In the genomic region with DNA sequence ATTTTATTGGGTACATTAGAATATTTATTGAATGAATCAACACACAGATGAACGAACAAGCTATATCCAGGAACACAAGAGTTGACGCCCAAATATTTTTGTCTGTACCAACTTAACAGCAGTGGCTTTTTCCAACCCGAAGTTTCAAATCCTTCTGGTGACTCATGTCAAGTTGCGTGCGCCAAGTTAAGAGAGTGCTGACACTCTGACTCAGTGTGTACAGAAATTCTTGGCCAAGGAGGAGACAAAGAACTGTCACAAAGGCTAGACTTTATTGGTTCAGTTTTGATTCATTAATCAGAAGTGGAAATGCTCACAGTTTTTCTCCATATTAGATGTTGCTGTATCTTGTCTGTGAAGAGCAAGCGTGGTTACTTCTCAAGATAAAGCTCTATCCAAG, we compare ENCODE assay signal across 8 cellular contexts. TPM values are rescaled to one million over a fixed set of nuclear protein-coding genes. Genes with fewer than 3 reads are reported as not detected.
DNase-seq lines count a peak whose midpoint lies in the region; ATAC-seq and TF ChIP-seq lines count a peak whose summit lies in the region.

No MANE protein-coding gene starts in this region.

- no peaks in the 10 kb centered on the region for H3K27me3 Mint-ChIP-seq in chondrocyte (ENCODE audit: low read depth)

- H3K79me2 ChIP-seq in ACC112 (ENCODE audit: control insufficient read depth, insufficient read depth, low read length, unreplicated experiment) = no peaks in the 10 kb centered on the region

- H3K27me3 ChIP-seq in ACC112 (ENCODE audit: insufficient read depth, low read length) (no peaks in the 10 kb centered on the region), WERI-Rb-1 (ENCODE audit: insufficient read depth, low read depth, severe bottlenecking) (no peaks in the 10 kb centered on the region)

- H3K4me3 ChIP-seq in ACC112 (ENCODE audit: low read depth, low read length) (peak overlapping the region; percentile 38), WERI-Rb-1 (ENCODE audit: low read depth, low read length) (no peak overlapping the region)

- peak; percentile 95 for DNase-seq in M059J (ENCODE audit: low read depth)
- no peak for DNase-seq in chondrocyte (ENCODE audit: low spot score)
- peak; percentile 40 to 92 for DNase-seq in lung microvascular endothelial cell (ENCODE audit: low read depth in 2 of 2)
- DNase-seq in WERI-Rb-1 = no peak
- DNase-seq in GDM1 (lab: John Stamatoyannopoulos, UW) = no peak

- H3K9me3 ChIP-seq in WERI-Rb-1 (ENCODE audit: severe bottlenecking) = no peaks in the 10 kb centered on the region

- no peak for ATAC-seq in GM18909 (IDR thresholded peaks at IDR 0.05; ENCODE audit: poor library complexity, unreplicated experiment)
- no peak for ATAC-seq in HG02981 (IDR thresholded peaks at IDR 0.05; ENCODE audit: unreplicated experiment)

- H3K27ac ChIP-seq in ACC112 (ENCODE audit: low read depth, low read length) (peak overlapping the region; percentile 58), WERI-Rb-1 (no peak overlapping the region)

- H3K36me3 ChIP-seq in ACC112 (ENCODE audit: insufficient read depth, low read length) = no peaks in the 10 kb centered on the region
- no peaks in the 10 kb centered on the region for H3K36me3 ChIP-seq in WERI-Rb-1

- H3K4me1 ChIP-seq in ACC112 (ENCODE audit: control insufficient read depth, insufficient read depth, low read length, unreplicated experiment) = peaks cover 52% of the 10 kb centered on the region

- no peaks in the 10 kb centered on the region for H3K9me3 Mint-ChIP-seq in chondrocyte (ENCODE audit: low read depth)

- H3K36me3 Mint-ChIP-seq in chondrocyte (ENCODE audit: low read depth) = no peaks in the 10 kb centered on the region

- peak overlapping the region; percentile 97 for H3K27ac Mint-ChIP-seq in chondrocyte (ENCODE audit: unreplicated experiment)

- peak overlapping the region; percentile 21 for H3K4me3 Mint-ChIP-seq in chondrocyte (ENCODE audit: unreplicated experiment)

- no peak overlapping the region for H2AFZ ChIP-seq in ACC112 (ENCODE audit: low read length, unreplicated experiment)

- TF ChIP-seq CTCF in chondrocyte (IDR thresholded peaks at IDR 0.05) = no peak
- TF ChIP-seq CTCF in WERI-Rb-1 (IDR thresholded peaks at IDR 0.05; ENCODE audit: low read depth, low read length) = no peak

- peaks cover 81% of the 10 kb centered on the region for H3K4me1 Mint-ChIP-seq in chondrocyte (ENCODE audit: low read depth)

RNA-seq across cellular contexts. Expression of a gene that starts 59.6 kb away (rescaled TPM):
- 5.8 and 17.6 TPM in 2 replicates for total RNA-seq in M059J (2014; rRNA removed; shearing (Covaris generic))
- 39.8 to 48.2 TPM (median 42.9 TPM) in 3 replicates for total RNA-seq in chondrocyte
- 3.7 and 5.8 TPM in 2 replicates for total RNA-seq in lung microvascular endothelial cell

Comparison
In these comparisons a context has a peak if more than half of its experiments do, and no peak if none do; other contexts are left out.
1. DNase-seq: peak in M059J (single experiment) and lung microvascular endothelial cell (2 of 2); none in chondrocyte (single experiment), WERI-Rb-1 (single experiment) and GDM1 (single experiment).